Comparison of ENCODE assay signal across 1 cellular context in the genomic region with DNA sequence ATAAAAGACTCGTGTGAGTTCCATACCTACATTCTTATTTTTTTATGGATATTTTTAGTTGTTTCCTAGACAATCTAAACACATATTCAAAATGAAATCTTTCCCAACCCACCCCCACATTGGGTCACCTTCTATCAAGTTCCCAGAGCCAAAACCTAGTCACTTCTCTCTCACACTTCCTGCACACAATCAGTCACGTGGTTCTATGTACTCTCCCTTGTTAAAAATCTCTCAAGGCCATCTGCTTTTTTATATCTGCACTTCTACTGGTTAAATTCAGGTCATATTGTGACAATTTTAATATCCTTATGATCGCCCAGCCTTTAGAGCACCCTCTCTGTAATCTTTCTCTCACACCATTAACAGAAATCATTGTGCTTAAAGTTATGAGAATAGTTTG.
TF ChIP-seq lines count a peak whose summit lies in the region.

No MANE protein-coding gene starts in this region.

TF ChIP-seq in SK-N-SH, 30 proteins besides CTCF, POLR2A, EP300 and RAD21 (continued from another document):
- TF ChIP-seq FOSL2 (IDR thresholded peaks at IDR 0.05; ENCODE audit: borderline replicate concordance, low read depth), result no peak
- TF ChIP-seq, protein P1, sequence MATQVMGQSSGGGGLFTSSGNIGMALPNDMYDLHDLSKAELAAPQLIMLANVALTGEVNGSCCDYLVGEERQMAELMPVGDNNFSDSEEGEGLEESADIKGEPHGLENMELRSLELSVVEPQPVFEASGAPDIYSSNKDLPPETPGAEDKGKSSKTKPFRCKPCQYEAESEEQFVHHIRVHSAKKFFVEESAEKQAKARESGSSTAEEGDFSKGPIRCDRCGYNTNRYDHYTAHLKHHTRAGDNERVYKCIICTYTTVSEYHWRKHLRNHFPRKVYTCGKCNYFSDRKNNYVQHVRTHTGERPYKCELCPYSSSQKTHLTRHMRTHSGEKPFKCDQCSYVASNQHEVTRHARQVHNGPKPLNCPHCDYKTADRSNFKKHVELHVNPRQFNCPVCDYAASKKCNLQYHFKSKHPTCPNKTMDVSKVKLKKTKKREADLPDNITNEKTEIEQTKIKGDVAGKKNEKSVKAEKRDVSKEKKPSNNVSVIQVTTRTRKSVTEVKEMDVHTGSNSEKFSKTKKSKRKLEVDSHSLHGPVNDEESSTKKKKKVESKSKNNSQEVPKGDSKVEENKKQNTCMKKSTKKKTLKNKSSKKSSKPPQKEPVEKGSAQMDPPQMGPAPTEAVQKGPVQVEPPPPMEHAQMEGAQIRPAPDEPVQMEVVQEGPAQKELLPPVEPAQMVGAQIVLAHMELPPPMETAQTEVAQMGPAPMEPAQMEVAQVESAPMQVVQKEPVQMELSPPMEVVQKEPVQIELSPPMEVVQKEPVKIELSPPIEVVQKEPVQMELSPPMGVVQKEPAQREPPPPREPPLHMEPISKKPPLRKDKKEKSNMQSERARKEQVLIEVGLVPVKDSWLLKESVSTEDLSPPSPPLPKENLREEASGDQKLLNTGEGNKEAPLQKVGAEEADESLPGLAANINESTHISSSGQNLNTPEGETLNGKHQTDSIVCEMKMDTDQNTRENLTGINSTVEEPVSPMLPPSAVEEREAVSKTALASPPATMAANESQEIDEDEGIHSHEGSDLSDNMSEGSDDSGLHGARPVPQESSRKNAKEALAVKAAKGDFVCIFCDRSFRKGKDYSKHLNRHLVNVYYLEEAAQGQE (IDR thresholded peaks at IDR 0.05; ENCODE audit: low read depth, low read length), result no peak
- no peak for TF ChIP-seq MAX (IDR thresholded peaks at IDR 0.05; ENCODE audit: low read depth)
- no peak for TF ChIP-seq IRF3 (IDR thresholded peaks at IDR 0.05; ENCODE audit: low read depth, low read length)
- TF ChIP-seq NFIC (IDR thresholded peaks at IDR 0.05; ENCODE audit: borderline replicate concordance), result no peak
- no peak for TF ChIP-seq CHD2 (IDR thresholded peaks at IDR 0.05; ENCODE audit: low read length, partially characterized antibody)
- TF ChIP-seq PBX3 (IDR thresholded peaks at IDR 0.05), result no peak
- TF ChIP-seq, protein P2, sequence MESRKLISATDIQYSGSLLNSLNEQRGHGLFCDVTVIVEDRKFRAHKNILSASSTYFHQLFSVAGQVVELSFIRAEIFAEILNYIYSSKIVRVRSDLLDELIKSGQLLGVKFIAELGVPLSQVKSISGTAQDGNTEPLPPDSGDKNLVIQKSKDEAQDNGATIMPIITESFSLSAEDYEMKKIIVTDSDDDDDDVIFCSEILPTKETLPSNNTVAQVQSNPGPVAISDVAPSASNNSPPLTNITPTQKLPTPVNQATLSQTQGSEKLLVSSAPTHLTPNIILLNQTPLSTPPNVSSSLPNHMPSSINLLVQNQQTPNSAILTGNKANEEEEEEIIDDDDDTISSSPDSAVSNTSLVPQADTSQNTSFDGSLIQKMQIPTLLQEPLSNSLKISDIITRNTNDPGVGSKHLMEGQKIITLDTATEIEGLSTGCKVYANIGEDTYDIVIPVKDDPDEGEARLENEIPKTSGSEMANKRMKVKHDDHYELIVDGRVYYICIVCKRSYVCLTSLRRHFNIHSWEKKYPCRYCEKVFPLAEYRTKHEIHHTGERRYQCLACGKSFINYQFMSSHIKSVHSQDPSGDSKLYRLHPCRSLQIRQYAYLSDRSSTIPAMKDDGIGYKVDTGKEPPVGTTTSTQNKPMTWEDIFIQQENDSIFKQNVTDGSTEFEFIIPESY (IDR thresholded peaks at IDR 0.05; ENCODE audit: borderline replicate concordance, low read depth), result no peak
- TF ChIP-seq GATA2 (CRISPR knock-in tag; IDR thresholded peaks at IDR 0.05), result no peak
- no peak for TF ChIP-seq RFX5 (IDR thresholded peaks at IDR 0.05; ENCODE audit: low read length)
